Comparison of ENCODE assay signal across 25 cellular contexts in genomic region chr7:26308551-26308950, GRCh38.
"Had no signal": no experiment of that assay in that cellular context is flagged by ENCODE, and none has a peak within 500 bp of the region (broad histone marks: within the 10 kb centered on the region; RNA-seq: fewer than 3 reads in every experiment).

No MANE protein-coding gene starts in this region.

- H3K4me3 Mint-ChIP-seq: activated T-cell treated with anti-CD3 and anti-CD28 coated beads, Interleukin-2, amount 50 U/mL, for 72 hours; central memory CD8-positive, alpha-beta T cell; stimulated activated naive CD8-positive, alpha-beta T cell treated with anti-CD3 and anti-CD28 coated beads, Interleukin-15, Interleukin-2, amounts not matched to agents 100 ng/mL and 50 ng/mL, for 24 hours had no signal

- H3K9me3 Mint-ChIP-seq: activated naive CD4-positive, alpha-beta T cell treated with anti-CD3 and anti-CD28 coated beads, Interleukin-2, amount 50 U/mL, for 72 hours; activated T-cell treated with anti-CD3 and anti-CD28 coated beads, Interleukin-2, amount 50 U/mL, for 72 hours; central memory CD8-positive, alpha-beta T cell; stimulated activated naive CD8-positive, alpha-beta T cell treated with anti-CD3 and anti-CD28 coated beads, Interleukin-15, Interleukin-2, amounts not matched to agents 100 ng/mL and 50 ng/mL, for 24 hours had no signal

- H3K27me3 ChIP-seq: gastrocnemius medialis, hepatocyte, right atrium auricular region, spleen, upper lobe of left lung had no signal

- H3K4me2 ChIP-seq: hepatocyte had no signal

- ATAC-seq: activated naive CD4-positive, alpha-beta T cell treated with anti-CD3 and anti-CD28 coated beads, Interleukin-2, amount 50 U/mL, for 72 hours; activated T-cell treated with anti-CD3 and anti-CD28 coated beads, Interleukin-2, amount 50 U/mL, for 72 hours; gastrocnemius medialis; left colon; psoas muscle had no signal

- H3K27ac ChIP-seq: gastrocnemius medialis, hepatocyte, parathyroid adenoma, psoas muscle, right atrium auricular region, VCaP had no signal

- DNase-seq: activated CD4-positive, alpha-beta T cell treated with anti-CD3 and anti-CD28 coated beads for 4 hours; activated CD4-positive, alpha-beta T cell treated with anti-CD3 and anti-CD28 coated beads, Interleukin-2, amount 50 U/mL, for 4 hours; activated naive CD4-positive, alpha-beta T cell; activated T-cell treated with anti-CD3 and anti-CD28 coated beads for 4 hours; activated T-cell treated with anti-CD3 and anti-CD28 coated beads, Interleukin-2, amount 50 U/mL, for 72 hours; anterior cingulate cortex; dermis blood vessel endothelial cell; effector CD4-positive, alpha-beta T cell; gastrocnemius medialis; islet precursor cell; left colon; mesendoderm; nucleus accumbens; psoas muscle; spleen; substantia nigra; T-helper 9 cell; upper lobe of left lung had no signal

- H3K4me1 ChIP-seq: gastrocnemius medialis, parathyroid adenoma, psoas muscle, right atrium auricular region had no signal

- H3K4me3 ChIP-seq: gastrocnemius medialis, hepatocyte, psoas muscle, right atrium auricular region, upper lobe of left lung had no signal

- H3K27me3 Mint-ChIP-seq: central memory CD8-positive, alpha-beta T cell; stimulated activated naive CD8-positive, alpha-beta T cell treated with anti-CD3 and anti-CD28 coated beads, Interleukin-15, Interleukin-2, amounts not matched to agents 100 ng/mL and 50 ng/mL, for 24 hours had no signal

- H3K27ac Mint-ChIP-seq: activated T-cell treated with anti-CD3 and anti-CD28 coated beads, Interleukin-2, amount 50 U/mL, for 72 hours; stimulated activated naive CD8-positive, alpha-beta T cell treated with anti-CD3 and anti-CD28 coated beads, Interleukin-15, Interleukin-2, amounts not matched to agents 100 ng/mL and 50 ng/mL, for 24 hours had no signal

- H3K9ac ChIP-seq: parathyroid adenoma had no signal

- H3K9me3 ChIP-seq: gastrocnemius medialis, psoas muscle, right atrium auricular region, spleen, upper lobe of left lung had no signal

- H3K36me3 ChIP-seq: gastrocnemius medialis, right atrium auricular region, upper lobe of left lung had no signal
